ENCODE assay signal across 15 cellular contexts in genomic region chr17:27778193-27778592, GRCh38. TPM values are rescaled to one million over a fixed set of nuclear protein-coding genes. Genes with fewer than 3 reads are reported as not detected.
DNase-seq lines count a peak whose midpoint lies in the region; ATAC-seq and TF ChIP-seq lines count a peak whose summit lies in the region.
"Had no signal": no experiment of that assay in that cellular context is flagged by ENCODE, and none has a peak within 500 bp of the region (broad histone marks: within the 10 kb centered on the region; RNA-seq: fewer than 3 reads in every experiment).

No MANE protein-coding gene starts in this region.

- no peak for TF ChIP-seq CTCF in choroid plexus epithelial cell (conservative IDR thresholded peaks at IDR 0.05; ENCODE audit: low read depth, low read length)

- no peak overlapping the region for H3K4me3 ChIP-seq in choroid plexus epithelial cell (ENCODE audit: low read depth, low read length)
- H3K4me3 ChIP-seq: left ventricle myocardium inferior had no signal

- intact Hi-C loops in sciatic nerve (cut with DNase I) = no loop called here

- ATAC-seq in sciatic nerve (peak; percentile 36), GM19351 (IDR thresholded peaks at IDR 0.05; ENCODE audit: unreplicated experiment) (no peak)
- ATAC-seq: activated T-cell treated with anti-CD3 and anti-CD28 coated beads, Interleukin-2, amount 50 U/mL, for 4 hours; effector memory CD8-positive, alpha-beta T cell had no signal

- DNase-seq in GDM1 (lab: John Stamatoyannopoulos, UW) (peak; percentile 41), RPMI7951 (ENCODE audit: low read depth) (peak; percentile 93), choroid plexus epithelial cell (ENCODE audit: low read depth) (peak; percentile 51), sciatic nerve (ENCODE audit: low spot score) (no peak), NCI-H2107 treated with DMSO at 0.1 percent for 48 hours (lab: John Stamatoyannopoulos, UW; ENCODE audit: unreplicated experiment) (no peak), hypothalamus (lab: John Stamatoyannopoulos, UW) (no peak)
- DNase-seq: activated CD4-positive, CD25-positive, alpha-beta regulatory T cell treated with anti-CD3 and anti-CD28 coated beads, Interleukin-2, amount 50 U/mL, for 72 hours; activated T-cell treated with anti-CD3 and anti-CD28 coated beads, Interleukin-2, amount 50 U/mL, for 4 hours; amniotic stem cell; effector memory CD8-positive, alpha-beta T cell; KG1; left ventricle myocardium inferior; SW 1271 had no signal

RNA-seq across cellular contexts. Expression of gene NOS2, which starts 22.1 kb away (rescaled TPM):
- total RNA-seq in RPMI7951 (2014; rRNA removed; shearing (Covaris generic)) = 18.7 and 18.9 TPM in 2 replicates
- 1.6 TPM for total RNA-seq in sciatic nerve
- total RNA-seq: activated T-cell treated with anti-CD3 and anti-CD28 coated beads, Interleukin-2, amount 50 U/mL, for 4 hours; OCI-LY7 had no signal

Comparison
In these comparisons a context has a peak if more than half of its experiments do, and no peak if none do; other contexts are left out.
1. DNase-seq: peak in GDM1 (single experiment), RPMI7951 (single experiment) and choroid plexus epithelial cell (single experiment); none in sciatic nerve (single experiment), NCI-H2107 treated with DMSO at 0.1 percent for 48 hours (single experiment) and hypothalamus (0 of 51).